Comparison of ENCODE assay signal across 1 cellular context in genomic region chr17:75262112-75262606, GRCh38.
TF ChIP-seq lines count a peak whose summit lies in the region.

No MANE protein-coding gene starts in this region.

TF ChIP-seq in endothelial cell of umbilical vein, 7 proteins besides CTCF, POLR2A, EP300 and RAD21:
- no peak for TF ChIP-seq EZH2 (IDR thresholded peaks at IDR 0.05; ENCODE audit: borderline replicate concordance, low read depth, low read length, severe bottlenecking)
- TF ChIP-seq JUN (IDR thresholded peaks at IDR 0.05; ENCODE audit: borderline replicate concordance, insufficient read depth, insufficient read length, low read depth): no peak
- TF ChIP-seq GATA2 (IDR thresholded peaks at IDR 0.05; ENCODE audit: insufficient read depth, insufficient read length, low read depth, low read length): no peak
- no peak for TF ChIP-seq MAX (IDR thresholded peaks at IDR 0.05; ENCODE audit: insufficient read depth, insufficient read length)
- no peak for TF ChIP-seq FOS (IDR thresholded peaks at IDR 0.05; ENCODE audit: borderline replicate concordance, insufficient read depth, low read length)
- TF ChIP-seq POLR2AphosphoS5 (IDR thresholded peaks at IDR 0.05; ENCODE audit: insufficient read depth, low read depth, low read length): no peak
- no peak for TF ChIP-seq MYC (IDR thresholded peaks at IDR 0.05; ENCODE audit: low read depth, low read length)
TF ChIP-seq in endothelial cell of umbilical vein: peak in this region for 0.
